Comparison of ENCODE assay signal across 8 cellular contexts in genomic region chr3:112390783-112391641, GRCh38. TPM values are rescaled to one million over a fixed set of nuclear protein-coding genes. Genes with fewer than 3 reads are reported as not detected.
DNase-seq lines count a peak whose midpoint lies in the region; ATAC-seq and TF ChIP-seq lines count a peak whose summit lies in the region.

No MANE protein-coding gene starts in this region.

- H3K27me3 Mint-ChIP-seq in type B pancreatic cell = no peaks in the 10 kb centered on the region

- H3F3A ChIP-seq in MM.1S (ENCODE audit: insufficient read depth, low read length) = peaks cover 13% of the 10 kb centered on the region; the same call in 1 of the 2 replicates

- H3K27me3 ChIP-seq in MM.1S (replicated peaks; ENCODE audit: insufficient read depth, low read length) (no peaks in the 10 kb centered on the region), mesenchymal stem cell (ENCODE audit: control insufficient read depth in 1 of 2, insufficient read depth in 1 of 2, low read length in 2 of 2) (no peaks in the 10 kb centered on the region)

- H3K14ac ChIP-seq in mesenchymal stem cell (ENCODE audit: low read length in 2 of 2) = no peak overlapping the region

- H3K27ac ChIP-seq in MM.1S (ENCODE audit: low read length) (peak overlapping the region; percentile 29; the same call in 1 of the 2 replicates), mesenchymal stem cell (ENCODE audit: low read length, poor library complexity, severe bottlenecking) (peak overlapping the region; percentile 99)

- peak overlapping the region; percentile 25 for H3K27ac Mint-ChIP-seq in type B pancreatic cell

- H3K4ac ChIP-seq in mesenchymal stem cell (ENCODE audit: low read depth in 1 of 2, low read length in 2 of 2) = no peak overlapping the region

- peaks cover 5% of the 10 kb centered on the region for H3K9me3 Mint-ChIP-seq in type B pancreatic cell

- WGBS in mesenchymal stem cell = 14% methylated on average over 3 of the region's 4 CpGs

- H2BK15ac ChIP-seq in mesenchymal stem cell (ENCODE audit: low read depth, poor library complexity, severe bottlenecking) = no peak overlapping the region

- H4K91ac ChIP-seq in mesenchymal stem cell (ENCODE audit: low read length) = no peak overlapping the region

- H3K9me3 ChIP-seq in MM.1S (replicated peaks; ENCODE audit: insufficient read depth, low read length) (no peaks in the 10 kb centered on the region), mesenchymal stem cell (ENCODE audit: control insufficient read depth, low read length) (peaks cover 4% of the 10 kb centered on the region)

- H3K4me1 ChIP-seq in MM.1S (ENCODE audit: low read length) = peaks cover 15% of the 10 kb centered on the region
- peaks cover 4% of the 10 kb centered on the region for H3K4me1 ChIP-seq in mesenchymal stem cell (ENCODE audit: control insufficient read depth, insufficient read depth, low read depth, low read length)

- H3K9ac ChIP-seq in MM.1S (ENCODE audit: low read length) (no peak overlapping the region), mesenchymal stem cell (ENCODE audit: low read length) (peak overlapping the region; percentile 58)

- peak; percentile 70 for ATAC-seq in GM18868 (IDR thresholded peaks at IDR 0.05; ENCODE audit: unreplicated experiment)
- no peak for ATAC-seq in left lobe of liver

- no peaks in the 10 kb centered on the region for H3K79me1 ChIP-seq in mesenchymal stem cell (replicated peaks; ENCODE audit: low read length, poor library complexity, severe bottlenecking)

- H3K9me2 ChIP-seq in MM.1S (replicated peaks; ENCODE audit: insufficient read depth, low read length) = no peaks in the 10 kb centered on the region

- no peak overlapping the region for H3K4me3 Mint-ChIP-seq in type B pancreatic cell

- no peaks in the 10 kb centered on the region for H4K20me1 ChIP-seq in MM.1S (ENCODE audit: insufficient read depth, low read length)

- peak overlapping the region; percentile 71 for H2BK120ac ChIP-seq in mesenchymal stem cell (ENCODE audit: low read depth, low read length)

- DNase-seq in MM.1S (no peak), dermis blood vessel endothelial cell (peak; percentile 60), mesenchymal stem cell (peak; percentile 81), type B pancreatic cell (ENCODE audit: extremely low spot score, unreplicated experiment) (no peak), NOMO-1 (lab: John Stamatoyannopoulos, UW; ENCODE audit: unreplicated experiment in 2 of 2) (no peak), left lobe of liver (ENCODE audit: low spot score) (no peak)
- no peak for DNase-seq in activated CD8-positive, alpha-beta memory T cell treated with anti-CD3 and anti-CD28 coated beads, Interleukin-2, amount 50 U/mL, for 48 hours

- peak overlapping the region; percentile 39 for H3K4me2 ChIP-seq in MM.1S (ENCODE audit: low read depth, low read length)
- H3K4me2 ChIP-seq in mesenchymal stem cell (ENCODE audit: low read length, poor library complexity, severe bottlenecking) = no peak overlapping the region

- no peak overlapping the region for H4K8ac ChIP-seq in mesenchymal stem cell (ENCODE audit: low read length)

- peak overlapping the region; percentile 62 for H2AK5ac ChIP-seq in mesenchymal stem cell (ENCODE audit: low read length, severe bottlenecking)

- H2BK12ac ChIP-seq in mesenchymal stem cell (ENCODE audit: low read length in 2 of 2) = peak overlapping the region in 1 of 2 experiments; percentile 18

- H3K79me2 ChIP-seq in MM.1S (ENCODE audit: low read length) = no peaks in the 10 kb centered on the region

- H3K36me3 Mint-ChIP-seq in type B pancreatic cell = no peaks in the 10 kb centered on the region

- peak overlapping the region; percentile 95 for H2BK5ac ChIP-seq in mesenchymal stem cell (ENCODE audit: low read depth, low read length, poor library complexity, severe bottlenecking)

- H3K36me3 ChIP-seq in MM.1S (replicated peaks; ENCODE audit: insufficient read depth, low read length) = no peaks in the 10 kb centered on the region
- no peaks in the 10 kb centered on the region for H3K36me3 ChIP-seq in mesenchymal stem cell (ENCODE audit: control insufficient read depth in 1 of 2, insufficient read depth in 2 of 2, low read depth in 1 of 2, low read length in 2 of 2)

- H3K18ac ChIP-seq in mesenchymal stem cell (ENCODE audit: low read depth in 1 of 2, low read length in 2 of 2) = peak overlapping the region in 1 of 2 experiments; percentile 84

- H2AFZ ChIP-seq in MM.1S (ENCODE audit: low read length) (peak overlapping the region; percentile 73), mesenchymal stem cell (ENCODE audit: low read depth, low read length) (no peak overlapping the region)

- no peak for TF ChIP-seq CTCF in MM.1S (IDR thresholded peaks at IDR 0.05; ENCODE audit: low read length)
- TF ChIP-seq CTCF in type B pancreatic cell (conservative IDR thresholded peaks at IDR 0.05) = no peak

- H3K23ac ChIP-seq in mesenchymal stem cell (ENCODE audit: low read length in 2 of 2) = no peak overlapping the region

- H3K4me3 ChIP-seq in MM.1S (ENCODE audit: low read length) = no peak overlapping the region
- no peak overlapping the region for H3K4me3 ChIP-seq in mesenchymal stem cell (ENCODE audit: insufficient read depth in 1 of 2, low read depth in 1 of 2, low read length in 2 of 2)

- H3K4me1 Mint-ChIP-seq in type B pancreatic cell (ENCODE audit: unreplicated experiment) = peaks cover 12% of the 10 kb centered on the region

RNA-seq across cellular contexts. Expression of gene CD200, which starts 58.1 kb away (rescaled TPM):
- 3.4 and 3.7 TPM in 2 replicates for total RNA-seq in dermis blood vessel endothelial cell
- polyA plus RNA-seq in mesenchymal stem cell (2013, experiment 1 of 2) = 0.26 TPM
- 0.23 TPM for polyA plus RNA-seq in mesenchymal stem cell (2013, experiment 2 of 2)
- total RNA-seq in type B pancreatic cell (ENCODE audit: low replicate concordance) = 11.9 and 20.1 TPM in 2 replicates
- total RNA-seq in left lobe of liver = 0.38 TPM

Comparison
In these comparisons a context has a peak if more than half of its experiments do, and no peak if none do; other contexts are left out.
1. DNase-seq: peak in dermis blood vessel endothelial cell (single experiment) and mesenchymal stem cell (single experiment); none in MM.1S (single experiment), type B pancreatic cell (single experiment), NOMO-1 (0 of 2), activated CD8-positive, alpha-beta memory T cell treated with anti-CD3 and anti-CD28 coated beads, Interleukin-2, amount 50 U/mL, for 48 hours (single experiment) and left lobe of liver (single experiment).